17 cellular contexts compared by ENCODE assay signal in the genomic region with DNA sequence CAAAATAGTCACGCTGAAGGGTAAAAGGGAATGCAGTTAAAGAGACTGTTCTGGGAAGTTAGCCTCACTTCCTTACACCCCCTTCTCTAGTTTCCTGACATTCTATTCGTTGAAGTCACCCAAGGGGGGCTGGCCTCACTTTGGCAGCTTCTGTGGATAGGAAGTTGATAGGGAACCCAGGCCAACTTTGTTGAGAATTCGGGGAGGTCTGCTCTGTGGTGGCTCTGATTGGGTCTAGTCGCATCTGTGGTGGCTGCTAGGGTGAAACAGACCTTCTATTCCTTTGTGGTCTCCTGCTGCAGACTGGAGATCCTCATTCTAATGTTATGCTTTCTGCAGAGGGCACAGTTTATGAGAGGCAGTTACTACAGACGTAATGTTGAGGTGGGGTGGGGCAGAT. TPM values are rescaled to one million over a fixed set of nuclear protein-coding genes. Genes with fewer than 3 reads are reported as not detected.
DNase-seq lines count a peak whose midpoint lies in the region; ATAC-seq, FAIRE-seq and TF ChIP-seq lines count a peak whose summit lies in the region.
"Had no signal": no experiment of that assay in that cellular context is flagged by ENCODE, and none has a peak within 500 bp of the region (broad histone marks: within the 10 kb centered on the region; RNA-seq: fewer than 3 reads in every experiment).

No MANE protein-coding gene starts in this region.

- CTCF ChIA-PET in GM12878 (lab: Yijun Ruan, JAX): interaction anchor here (0.9 to 1.9 kb wide), 4 partner anchors 9 to 182 kb away, joined by 3 to 6 read pairs (median 4); no protein-coding TSS in a partner anchor

- no peak overlapping the region for H3K4me2 ChIP-seq in GM12878 (ENCODE audit: control insufficient read depth, insufficient read depth)

- H3K36me3 Mint-ChIP-seq in activated naive CD4-positive, alpha-beta T cell treated with anti-CD3 and anti-CD28 coated beads, Interleukin-2, amount 50 U/mL, for 72 hours: peaks cover 6 to 18% of the 10 kb centered on the region in 2 donors
- peaks cover 5% of the 10 kb centered on the region for H3K36me3 Mint-ChIP-seq in glutamatergic neuron (ENCODE audit: unreplicated experiment)

- H3K36me3 ChIP-seq in GM12878 (ENCODE audit: control insufficient read depth in 2 of 2, insufficient read depth in 2 of 2, low read length in 1 of 2): no peaks in the 10 kb centered on the region
- H3K36me3 ChIP-seq: spleen, thoracic aorta had no signal

- peak overlapping the region; percentile 15 to 82 for H3K27ac Mint-ChIP-seq in activated naive CD4-positive, alpha-beta T cell treated with anti-CD3 and anti-CD28 coated beads, Interleukin-2, amount 50 U/mL, for 72 hours
- H3K27ac Mint-ChIP-seq in glutamatergic neuron (ENCODE audit: unreplicated experiment): no peak overlapping the region

- peaks cover 0 to 14% of the 10 kb centered on the region in 2 donors for H3K9me3 Mint-ChIP-seq in activated naive CD4-positive, alpha-beta T cell treated with anti-CD3 and anti-CD28 coated beads, Interleukin-2, amount 50 U/mL, for 72 hours
- no peaks in the 10 kb centered on the region for H3K9me3 Mint-ChIP-seq in glutamatergic neuron (ENCODE audit: unreplicated experiment)

- intact Hi-C loops in GM12878 (cut with micrococcal nuclease; ENCODE audit: unreplicated experiment): no loop called here

- TF ChIP-seq RAD21 in GM12878 (IDR thresholded peaks at IDR 0.05; ENCODE audit: insufficient read depth, low read depth, low read length): no peak

- SMC1A ChIA-PET in GM12878 (lab: Charles Lee; ENCODE audit: uncharacterized antibody, unreplicated experiment): interaction anchor here (0.7 to 1.9 kb wide), 6 partner anchors 9 to 53 kb away, joined by 3 to 4 read pairs (median 3); partner anchors contain the start of gene GZMH

- no peaks in the 10 kb centered on the region for H3K27me3 Mint-ChIP-seq in glutamatergic neuron (ENCODE audit: unreplicated experiment)

- no peak overlapping the region for H3K4me3 ChIP-seq in GM12878
- H3K4me3 ChIP-seq: spleen, thoracic aorta had no signal

- H3K9me3 ChIP-seq in GM12878 (replicated peaks; ENCODE audit: control insufficient read depth, insufficient read depth, low read length): peaks cover 1% of the 10 kb centered on the region; the same call in 1 of the 3 replicates
- H3K9me3 ChIP-seq: spleen, thoracic aorta had no signal

- H2AFZ ChIP-seq in GM12878 (ENCODE audit: control insufficient read depth, low read depth, low read length): no peak overlapping the region

- RAD21 ChIA-PET in GM12878 (lab: Charles Lee; ENCODE audit: unreplicated experiment): interaction anchor here (2.5 kb wide), 1 partner anchor 11 kb away, joined by 7 read pairs; no protein-coding TSS in a partner anchor

- in situ Hi-C loops in GM12878 (cut with MboI): no loop called here

- no peak overlapping the region for H3K9ac ChIP-seq in GM12878 (ENCODE audit: control insufficient read depth, insufficient read depth, low read length)

- no peaks in the 10 kb centered on the region for H3K27me3 ChIP-seq in GM12878 (replicated peaks in 1 of 2; ENCODE audit: control insufficient read depth in 2 of 2, insufficient read depth in 2 of 2, low read length in 1 of 2)
- H3K27me3 ChIP-seq: spleen had no signal

- DNase-seq in activated naive CD4-positive, alpha-beta T cell treated with anti-CD3 and anti-CD28 coated beads, Interleukin-2, amount 50 U/mL, for 72 hours (ENCODE audit: low spot score in 2 of 2): no peak
- DNase-seq in activated naive CD4-positive, alpha-beta T cell (lab: John Stamatoyannopoulos, UW): no peak
- peak; percentile 94 for DNase-seq in NOMO-1 treated with DMSO at 0.1 percent for 48 hours (lab: John Stamatoyannopoulos, UW; ENCODE audit: unreplicated experiment)
- DNase-seq in GM12878 (ENCODE audit: low read depth, low spot score): no peak
- peak; percentile 39 for DNase-seq in stimulated activated naive CD8-positive, alpha-beta T cell treated with anti-CD3 and anti-CD28 coated beads, Interleukin-15, Interleukin-2, amounts not matched to agents 100 U/mL and 50 U/mL, for 24 hours
- DNase-seq in glutamatergic neuron: no peak
- DNase-seq in glomerular visceral epithelial cell (ENCODE audit: extremely low spot score): no peak
- DNase-seq: activated CD8-positive, alpha-beta memory T cell treated with anti-CD3 and anti-CD28 coated beads, Interleukin-2, amount 50 U/mL, for 4 hours; Karpas-422; NCI-H2029 treated with DMSO at 0.1 percent for 48 hours; NCI-H748 treated with DMSO at 0.1 percent for 48 hours; spleen; T-helper 9 cell had no signal

- no peaks in the 10 kb centered on the region for H3K79me2 ChIP-seq in GM12878 (ENCODE audit: control insufficient read depth, insufficient read depth, low read length)

- no peak for ATAC-seq in activated naive CD4-positive, alpha-beta T cell treated with anti-CD3 and anti-CD28 coated beads, Interleukin-2, amount 50 U/mL, for 72 hours
- ATAC-seq in GM12878: no peak
- no peak for ATAC-seq in stimulated activated naive CD8-positive, alpha-beta T cell treated with anti-CD3 and anti-CD28 coated beads, Interleukin-15, Interleukin-2, amounts not matched to agents 100 U/mL and 50 U/mL, for 24 hours
- no peak for ATAC-seq in HG03135 (IDR thresholded peaks at IDR 0.05; ENCODE audit: unreplicated experiment)

- BruUV-seq in GM12878 (replicated peaks; lab: Mats Ljungman, UMichigan): no TSS peak

- no peak for TF ChIP-seq POLR2A in GM12878 (IDR thresholded peaks at IDR 0.05; ENCODE audit: low read depth, low read length)

- TF ChIP-seq CTCF in GM12878 (IDR thresholded peaks at IDR 0.05 in 2 of 3, conservative IDR thresholded peaks at IDR 0.05 in 1 of 3; ENCODE audit: control insufficient read depth in 2 of 3, extremely low read depth in 1 of 3, insufficient read depth in 1 of 3, low read depth in 3 of 3, low read length in 3 of 3) (no peak), glutamatergic neuron (IDR thresholded peaks at IDR 0.05; ENCODE audit: partially characterized antibody, unreplicated experiment) (no peak)

- H4K20me1 ChIP-seq in GM12878 (ENCODE audit: control insufficient read depth, insufficient read depth): no peaks in the 10 kb centered on the region

- H3K4me1 Mint-ChIP-seq in glutamatergic neuron (ENCODE audit: low read depth, unreplicated experiment): no peaks in the 10 kb centered on the region

- no peak overlapping the region for H3K27ac ChIP-seq in GM12878 (ENCODE audit: control insufficient read depth, insufficient read depth)
- H3K27ac ChIP-seq: epithelial cell of prostate, spleen, thoracic aorta had no signal

- H3K4me1 ChIP-seq in GM12878 (ENCODE audit: control insufficient read depth, insufficient read depth, low read length): peaks cover 19% of the 10 kb centered on the region

- POLR2A ChIA-PET in GM12878 (lab: Charles Lee): no interaction called here

- no peak for FAIRE-seq in GM12878 (lab: Jason Lieb, UNC)

- no peak for TF ChIP-seq EP300 in GM12878 (IDR thresholded peaks at IDR 0.05; ENCODE audit: borderline replicate concordance in 1 of 2, control insufficient read depth in 1 of 2, low read depth in 2 of 2, low read length in 2 of 2)

- WGBS in GM12878 (ENCODE audit: insufficient coverage, insufficient replicate concordance, low lambda C conversion rate, missing lambda C conversion rate): 40% methylated on average over 5 of the region's 5 CpGs

- H3K4me3 Mint-ChIP-seq in glutamatergic neuron (ENCODE audit: unreplicated experiment): no peak overlapping the region

TF ChIP-seq in GM12878, 131 proteins besides CTCF, POLR2A, EP300 and RAD21 (continues in another document):
- TF ChIP-seq RUNX3 (IDR thresholded peaks at IDR 0.05; ENCODE audit: low read length): 0 out of 2 replicates have a peak, but pooled peaks have one; percentile 11

RNA-seq across cellular contexts. Expression of gene GZMB, which starts 28.8 kb away (rescaled TPM):
- total RNA-seq in activated naive CD4-positive, alpha-beta T cell treated with anti-CD3 and anti-CD28 coated beads, Interleukin-2, amount 50 U/mL, for 72 hours: 1,000 to 10,000 TPM; 1,692 to 2,337 TPM
- not detected in 2 replicates for total RNA-seq in GM12878 (2013; cell fraction: nucleolus; rRNA removed)
- not detected in 2 replicates for total RNA-seq in GM12878 (2014; rRNA removed)
- not detected in 2 replicates for total RNA-seq in GM12878 (2014; rRNA removed; fragmentation: Illumina TruSeq; extraction: Trizol)
- total RNA-seq in GM12878 (2021): 0.87 and 1.1 TPM in 2 replicates
- polyA plus RNA-seq in GM12878 (2011; ENCODE audit: low read depth): not detected
- polyA plus RNA-seq in GM12878 (2011; rRNA removed): not detected in 2 replicates
- 0.10 TPM in 1 of 2 replicates, not detected in the other for polyA plus RNA-seq in GM12878 (2011; cell fraction: cytosol; rRNA removed)
- polyA plus RNA-seq in GM12878 (2011; cell fraction: nucleus; rRNA removed): not detected in 2 replicates
- 0.25 and 0.85 TPM in 2 replicates for polyA plus RNA-seq in GM12878 (2012)
- 0.38 TPM in 1 of 2 replicates, not detected in the other for polyA plus RNA-seq in GM12878 (2014; fragmentation: Illumina TruSeq; extraction: Trizol)
- polyA plus RNA-seq in GM12878 (2014; fragmentation: Nextera tagmentation; extraction: Ambion mirVana): under 1 TPM in 1 of 2 experiments, not detected in 1; 0.19 TPM
- polyA plus RNA-seq in GM12878 (2014; rRNA removed): not detected in 2 replicates
- polyA plus RNA-seq in GM12878 (2016; fragmentation: Nextera tagmentation; extraction: Ambion mirVana): not detected
- polyA minus RNA-seq in GM12878 (2011; rRNA and poly(A)+ RNA removed): not detected in 2 replicates
- not detected in 2 replicates for polyA minus RNA-seq in GM12878 (2011; cell fraction: cytosol; rRNA and poly(A)+ RNA removed)
- polyA minus RNA-seq in GM12878 (2011; cell fraction: nucleus; rRNA and poly(A)+ RNA removed): not detected in 2 replicates
- not detected for total RNA-seq in glutamatergic neuron (ENCODE audit: unreplicated experiment)
- total RNA-seq: kidney epithelial cell had no signal

RNA-seq across cellular contexts. Expression of gene GZMH, which starts 53.3 kb away (rescaled TPM):
- total RNA-seq in activated naive CD4-positive, alpha-beta T cell treated with anti-CD3 and anti-CD28 coated beads, Interleukin-2, amount 50 U/mL, for 72 hours: 10 to 100 TPM; 17.0 to 47.6 TPM
- total RNA-seq in GM12878 (2013; cell fraction: nucleolus; rRNA removed): not detected in 2 replicates
- total RNA-seq in GM12878 (2014; rRNA removed) (0.16 TPM in 1 of 2 replicates, not detected in the other), GM12878 (2014; rRNA removed; fragmentation: Illumina TruSeq; extraction: Trizol) (0.18 TPM in 1 of 2 replicates, not detected in the other), GM12878 (2021) (not detected in 2 replicates), glutamatergic neuron (ENCODE audit: unreplicated experiment) (not detected)
- polyA plus RNA-seq in GM12878 (2011; ENCODE audit: low read depth): not detected
- polyA plus RNA-seq in GM12878 (2011; rRNA removed) (not detected in 2 replicates), GM12878 (2014; fragmentation: Illumina TruSeq; extraction: Trizol) (0.16 TPM in 1 of 2 replicates, not detected in the other), GM12878 (2014; fragmentation: Nextera tagmentation; extraction: Ambion mirVana) (under 1 TPM; 0.18 to 0.53 TPM), GM12878 (2014; rRNA removed) (0.24 and 0.27 TPM in 2 replicates), GM12878 (2016; fragmentation: Nextera tagmentation; extraction: Ambion mirVana) (not detected)
- polyA plus RNA-seq in GM12878 (2011; cell fraction: cytosol; rRNA removed): not detected in 2 replicates
- polyA plus RNA-seq in GM12878 (2011; cell fraction: nucleus; rRNA removed): not detected in 2 replicates
- not detected in 2 replicates for polyA plus RNA-seq in GM12878 (2012)
- polyA minus RNA-seq in GM12878 (2011; rRNA and poly(A)+ RNA removed): not detected in 2 replicates
- not detected in 2 replicates for polyA minus RNA-seq in GM12878 (2011; cell fraction: cytosol; rRNA and poly(A)+ RNA removed)
- not detected in 2 replicates for polyA minus RNA-seq in GM12878 (2011; cell fraction: nucleus; rRNA and poly(A)+ RNA removed)
- total RNA-seq: kidney epithelial cell had no signal

Comparison
In these comparisons a context has a peak if more than half of its experiments do, and no peak if none do; other contexts are left out.
1. DNase-seq: peak in NOMO-1 treated with DMSO at 0.1 percent for 48 hours (single experiment) and stimulated activated naive CD8-positive, alpha-beta T cell treated with anti-CD3 and anti-CD28 coated beads, Interleukin-15, Interleukin-2, amounts not matched to agents 100 U/mL and 50 U/mL, for 24 hours (single experiment); none in activated naive CD4-positive, alpha-beta T cell treated with anti-CD3 and anti-CD28 coated beads, Interleukin-2, amount 50 U/mL, for 72 hours (0 of 2), activated naive CD4-positive, alpha-beta T cell (0 of 4), GM12878 (single experiment), glutamatergic neuron (single experiment) and glomerular visceral epithelial cell (single experiment).
2. RNA of gene GZMB, which starts 28.8 kb away (total RNA-seq): 1,692 to 2,337 TPM in activated naive CD4-positive, alpha-beta T cell treated with anti-CD3 and anti-CD28 coated beads, Interleukin-2, amount 50 U/mL, for 72 hours; 0.87 to 1.1 TPM in GM12878 and not detected in glutamatergic neuron (single experiment); every median in the first group is over 100 times any median in the second.
3. RNA of gene GZMH, which starts 53.3 kb away (total RNA-seq): 17.0 to 47.6 TPM in activated naive CD4-positive, alpha-beta T cell treated with anti-CD3 and anti-CD28 coated beads, Interleukin-2, amount 50 U/mL, for 72 hours; 0.16 to 0.18 TPM in GM12878 and not detected in glutamatergic neuron (single experiment); every median in the first group is over 10 times any median in the second.